ENCODE assay signal across 1 cellular context in the genomic region with DNA sequence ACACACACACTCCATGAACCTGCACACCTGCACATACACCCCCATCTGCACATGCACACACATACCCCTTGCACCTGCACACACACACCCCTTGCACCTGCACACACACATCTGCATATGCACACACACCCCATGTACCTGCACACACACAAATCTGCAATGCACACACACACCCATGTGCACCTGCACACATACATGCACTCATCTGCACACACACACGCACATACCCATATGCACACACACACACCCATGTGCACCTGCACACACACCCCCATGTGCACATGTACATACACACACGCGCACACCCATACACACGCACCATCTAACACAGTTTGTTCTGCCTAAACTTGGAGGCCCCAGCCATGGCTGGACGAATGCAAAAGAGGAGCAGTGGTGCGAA.
A peak's percentile ranks its signal among the peaks of the same experiment; 100 is the strongest.
TF ChIP-seq lines count a peak whose summit lies in the region.

No MANE protein-coding gene starts in this region.

TF ChIP-seq in GM12878, 131 proteins besides CTCF, POLR2A, EP300 and RAD21 (continued from another document):
- no peak for TF ChIP-seq TARDBP (IDR thresholded peaks at IDR 0.05; ENCODE audit: borderline replicate concordance)
- TF ChIP-seq SREBF2 (IDR thresholded peaks at IDR 0.05; ENCODE audit: low read length) = no peak
- TF ChIP-seq, protein P1, sequence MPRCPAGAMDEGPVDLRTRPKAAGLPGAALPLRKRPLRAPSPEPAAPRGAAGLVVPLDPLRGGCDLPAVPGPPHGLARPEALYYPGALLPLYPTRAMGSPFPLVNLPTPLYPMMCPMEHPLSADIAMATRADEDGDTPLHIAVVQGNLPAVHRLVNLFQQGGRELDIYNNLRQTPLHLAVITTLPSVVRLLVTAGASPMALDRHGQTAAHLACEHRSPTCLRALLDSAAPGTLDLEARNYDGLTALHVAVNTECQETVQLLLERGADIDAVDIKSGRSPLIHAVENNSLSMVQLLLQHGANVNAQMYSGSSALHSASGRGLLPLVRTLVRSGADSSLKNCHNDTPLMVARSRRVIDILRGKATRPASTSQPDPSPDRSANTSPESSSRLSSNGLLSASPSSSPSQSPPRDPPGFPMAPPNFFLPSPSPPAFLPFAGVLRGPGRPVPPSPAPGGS (IDR thresholded peaks at IDR 0.05; ENCODE audit: borderline replicate concordance, insufficient read depth, low read depth, low read length, poor library complexity, severe bottlenecking) = peak; percentile 48
